12 cellular contexts compared by ENCODE assay signal in the genomic region with DNA sequence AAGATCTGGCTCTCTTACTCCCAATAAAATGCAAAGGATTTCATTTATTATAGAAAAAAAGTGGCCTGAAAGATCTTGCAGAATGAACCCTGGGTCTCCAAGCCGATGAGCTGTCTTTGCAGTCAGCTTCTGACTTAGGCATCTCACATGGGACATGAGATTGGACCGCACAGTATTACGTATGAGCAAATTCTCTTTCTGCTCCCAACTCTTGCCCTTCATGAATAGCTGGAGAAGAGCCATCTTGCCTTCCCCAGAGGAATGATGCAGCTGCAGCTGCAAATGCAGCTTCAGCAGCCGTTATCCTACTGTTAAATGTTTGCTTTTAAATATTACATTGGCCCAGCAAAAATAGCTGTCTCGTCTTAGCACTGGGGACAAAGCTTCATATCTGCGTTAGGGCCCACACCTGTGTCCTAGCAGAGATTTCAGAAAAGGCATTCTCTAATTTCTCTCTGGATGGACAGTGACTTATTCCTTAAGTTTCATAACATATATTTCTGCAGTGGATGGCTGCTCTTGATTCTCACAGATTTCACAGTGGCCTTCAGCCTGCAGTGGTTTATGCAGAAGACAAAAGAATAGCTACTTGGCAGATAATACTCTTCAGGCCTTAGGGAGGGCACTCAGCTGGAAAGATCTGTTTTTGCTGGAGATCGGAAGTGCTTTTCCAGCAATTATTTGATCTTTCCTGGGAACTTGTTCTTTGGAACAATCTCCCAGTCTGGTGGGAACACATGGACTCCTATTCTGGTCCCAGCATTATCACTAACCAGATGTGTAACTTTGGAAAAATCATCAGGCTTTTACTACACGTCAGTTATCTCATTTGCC.
A peak's percentile ranks its signal among the peaks of the same experiment; 100 is the strongest.
DNase-seq lines count a peak whose midpoint lies in the region; ATAC-seq and TF ChIP-seq lines count a peak whose summit lies in the region.
"Had no signal": no experiment of that assay in that cellular context is flagged by ENCODE, and none has a peak within 500 bp of the region (broad histone marks: within the 10 kb centered on the region; RNA-seq: fewer than 3 reads in every experiment).

No MANE protein-coding gene starts in this region.

- H3K79me2 ChIP-seq in SK-N-SH (ENCODE audit: insufficient read depth) = no peaks in the 10 kb centered on the region

- TF ChIP-seq EP300 in SK-N-SH (IDR thresholded peaks at IDR 0.05; ENCODE audit: borderline replicate concordance in 1 of 2, low read depth in 1 of 2, low read length in 1 of 2) = peak in 1 of 2 experiments; percentile 62; a peak in 1 of 4 replicates

- no peaks in the 10 kb centered on the region for H3K9me2 ChIP-seq in SK-N-SH

- no peak overlapping the region for H3K9ac ChIP-seq in SK-N-SH

- H3K36me3 ChIP-seq in SK-N-SH (replicated peaks in 1 of 2; ENCODE audit: control insufficient read depth in 1 of 2, insufficient read depth in 2 of 2, low read length in 1 of 2) (no peaks in the 10 kb centered on the region), breast epithelium (no peaks in the 10 kb centered on the region), tibial artery (no peaks in the 10 kb centered on the region)
- H3K36me3 ChIP-seq: thoracic aorta had no signal

- H3K4me1 ChIP-seq in SK-N-SH (ENCODE audit: control insufficient read depth in 1 of 2, insufficient read depth in 2 of 2, low read depth in 1 of 2, low read length in 1 of 2) (peaks cover 0 to 33% of the 10 kb centered on the region in 2 experiments; a peak in 3 of 4 replicates), breast epithelium (no peaks in the 10 kb centered on the region), tibial artery (peaks cover 0 to 5% (median 2%) of the 10 kb centered on the region in 4 donors)

- ATAC-seq in SK-N-SH treated with all-trans-retinoic acid at 6 μM for 48 hours = no peak
- ATAC-seq in HG02885 (IDR thresholded peaks at IDR 0.05; ENCODE audit: poor library complexity, unreplicated experiment) = no peak

- H2AFZ ChIP-seq in SK-N-SH (ENCODE audit: low read depth) = no peak overlapping the region

- H3K27me3 ChIP-seq in SK-N-SH (ENCODE audit: insufficient read depth) (no peaks in the 10 kb centered on the region), layer of hippocampus (ENCODE audit: control insufficient read depth, insufficient read depth, low read length) (no peaks in the 10 kb centered on the region), breast epithelium (no peaks in the 10 kb centered on the region), tibial artery (no peaks in the 10 kb centered on the region)

- DNase-seq in SK-N-SH (peak; percentile 44), superior temporal gyrus (ENCODE audit: extremely low spot score) (peak; percentile 89), breast epithelium (ENCODE audit: low spot score in 2 of 2) (no peak), tibial artery (no peak)
- DNase-seq: 8988T; stimulated activated CD4-positive, alpha-beta T cell treated with anti-CD3 and anti-CD28 coated beads, Interleukin-2, amount 100 ng/mL, for 48 hours had no signal

- TF ChIP-seq CTCF in SK-N-SH (IDR thresholded peaks at IDR 0.05) (no peak), breast epithelium (IDR thresholded peaks at IDR 0.05) (no peak), tibial artery (IDR thresholded peaks at IDR 0.05) (no peak)

- CTCF ChIA-PET in SK-N-SH (lab: Yijun Ruan, JAX) = interaction anchor here (0.9 to 1.1 kb wide), 3 partner anchors 8 to 298 kb away, joined by 3 read pairs; no protein-coding TSS in a partner anchor

- H3K27ac ChIP-seq in SK-N-SH (ENCODE audit: low read depth in 2 of 2, low read length in 1 of 2) = peak overlapping the region in 1 of 2 experiments; percentile 70; a peak in 2 of 4 replicates
- H3K27ac ChIP-seq in cingulate gyrus (ENCODE audit: low read depth, low read length) = peak overlapping the region; percentile 87
- peak overlapping the region; percentile 62 for H3K27ac ChIP-seq in layer of hippocampus (ENCODE audit: low read depth, low read length)
- peak overlapping the region in 1 of 2 donors; percentile 48 for H3K27ac ChIP-seq in breast epithelium
- H3K27ac ChIP-seq in tibial artery = no peak overlapping the region
- H3K27ac ChIP-seq: thoracic aorta, VCaP had no signal

- intact Hi-C loops in breast epithelium (cut with DNase I; ENCODE audit: low total_unique reads) = no loop called here
- intact Hi-C loops in tibial artery (cut with DNase I; ENCODE audit: low total_unique reads) = no loop called here

- H3K4me2 ChIP-seq in SK-N-SH = no peak overlapping the region

- 80% methylated on average over 8 of the region's 8 CpGs for WGBS in SK-N-SH (ENCODE audit: low lambda C conversion rate)

- POLR2A ChIA-PET in SK-N-SH (lab: Yijun Ruan, JAX) = interaction anchor here (0.6 kb wide), 1 partner anchor 49 kb away, joined by 3 read pairs; no protein-coding TSS in a partner anchor

- H3K4me3 ChIP-seq in SK-N-SH (ENCODE audit: low read depth in 2 of 2, low read length in 1 of 2) (no peak overlapping the region), breast epithelium (no peak overlapping the region), tibial artery (no peak overlapping the region)
- H3K4me3 ChIP-seq: thoracic aorta had no signal

- no peak for TF ChIP-seq RAD21 in SK-N-SH (IDR thresholded peaks at IDR 0.05; ENCODE audit: low read length)

- no peaks in the 10 kb centered on the region for H3F3A ChIP-seq in SK-N-SH (replicated peaks; ENCODE audit: insufficient read depth)

- no peaks in the 10 kb centered on the region for H4K20me1 ChIP-seq in SK-N-SH (ENCODE audit: insufficient read depth)

- no peak for TF ChIP-seq POLR2A in breast epithelium (IDR thresholded peaks at IDR 0.05)

- H3K9me3 ChIP-seq in SK-N-SH = no peaks in the 10 kb centered on the region
- no peaks in the 10 kb centered on the region for H3K9me3 ChIP-seq in breast epithelium
- no peaks in the 10 kb centered on the region for H3K9me3 ChIP-seq in tibial artery
- H3K9me3 ChIP-seq: thoracic aorta had no signal

TF ChIP-seq in SK-N-SH, 30 proteins besides CTCF, POLR2A, EP300 and RAD21 (continues in another document):
- TF ChIP-seq RFX5 (IDR thresholded peaks at IDR 0.05; ENCODE audit: low read length) = no peak
- TF ChIP-seq GABPA (IDR thresholded peaks at IDR 0.05; ENCODE audit: low read depth) = no peak
- TF ChIP-seq GATA2 (CRISPR knock-in tag; IDR thresholded peaks at IDR 0.05) = peak; percentile 32; the same call in 1 of the 2 replicates
- no peak for TF ChIP-seq EZH2phosphoT487 (IDR thresholded peaks at IDR 0.05; ENCODE audit: borderline replicate concordance, low read depth)
- TF ChIP-seq SIN3A (IDR thresholded peaks at IDR 0.05; ENCODE audit: borderline replicate concordance, low read depth, low read length) = no peak
- TF ChIP-seq RCOR1 (IDR thresholded peaks at IDR 0.05; ENCODE audit: low read length) = 0 out of 2 replicates have a peak, but pooled peaks have one; percentile 19
- no peak for TF ChIP-seq CHD2 (IDR thresholded peaks at IDR 0.05; ENCODE audit: low read length, partially characterized antibody)
- TF ChIP-seq MXI1 (IDR thresholded peaks at IDR 0.05; ENCODE audit: low read depth, low read length) = peak; percentile 23; the same call in 1 of the 2 replicates

TF ChIP-seq in SK-N-SH treated with all-trans-retinoic acid at 6 μM for 48 hours, 23 proteins besides CTCF, POLR2A, EP300 and RAD21:
- no peak for TF ChIP-seq CSDC2 (CRISPR knock-in tag; IDR thresholded peaks at IDR 0.05)
- no peak for TF ChIP-seq ZNF565 (CRISPR knock-in tag; conservative IDR thresholded peaks at IDR 0.05; ENCODE audit: low read depth)
- TF ChIP-seq, protein P1, sequence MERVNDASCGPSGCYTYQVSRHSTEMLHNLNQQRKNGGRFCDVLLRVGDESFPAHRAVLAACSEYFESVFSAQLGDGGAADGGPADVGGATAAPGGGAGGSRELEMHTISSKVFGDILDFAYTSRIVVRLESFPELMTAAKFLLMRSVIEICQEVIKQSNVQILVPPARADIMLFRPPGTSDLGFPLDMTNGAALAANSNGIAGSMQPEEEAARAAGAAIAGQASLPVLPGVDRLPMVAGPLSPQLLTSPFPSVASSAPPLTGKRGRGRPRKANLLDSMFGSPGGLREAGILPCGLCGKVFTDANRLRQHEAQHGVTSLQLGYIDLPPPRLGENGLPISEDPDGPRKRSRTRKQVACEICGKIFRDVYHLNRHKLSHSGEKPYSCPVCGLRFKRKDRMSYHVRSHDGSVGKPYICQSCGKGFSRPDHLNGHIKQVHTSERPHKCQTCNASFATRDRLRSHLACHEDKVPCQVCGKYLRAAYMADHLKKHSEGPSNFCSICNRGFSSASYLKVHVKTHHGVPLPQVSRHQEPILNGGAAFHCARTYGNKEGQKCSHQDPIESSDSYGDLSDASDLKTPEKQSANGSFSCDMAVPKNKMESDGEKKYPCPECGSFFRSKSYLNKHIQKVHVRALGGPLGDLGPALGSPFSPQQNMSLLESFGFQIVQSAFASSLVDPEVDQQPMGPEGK (CRISPR knock-in tag; IDR thresholded peaks at IDR 0.05; ENCODE audit: borderline replicate concordance) = no peak
- TF ChIP-seq GLIS3 (CRISPR knock-in tag; IDR thresholded peaks at IDR 0.05) = no peak
- no peak for TF ChIP-seq ZNF8 (CRISPR knock-in tag; IDR thresholded peaks at IDR 0.05)
- TF ChIP-seq ZFP3 (CRISPR knock-in tag; IDR thresholded peaks at IDR 0.05) = no peak
- TF ChIP-seq ARNTL (CRISPR knock-in tag; IDR thresholded peaks at IDR 0.05; ENCODE audit: borderline replicate concordance, low read depth) = no peak
- TF ChIP-seq ZNF70 (CRISPR knock-in tag; IDR thresholded peaks at IDR 0.05) = no peak

Comparison
In these comparisons a context has a peak if more than half of its experiments do, and no peak if none do; other contexts are left out.
1. DNase-seq: peak in SK-N-SH (single experiment) and superior temporal gyrus (single experiment); none in breast epithelium (0 of 2) and tibial artery (0 of 2).
2. H3K27ac ChIP-seq: peak in cingulate gyrus (single experiment) and layer of hippocampus (single experiment); none in tibial artery (0 of 2).